ENCODE assay signal across 11 cellular contexts in genomic region chr1:44293761-44294315, GRCh38.
DNase-seq lines count a peak whose midpoint lies in the region; TF ChIP-seq lines count a peak whose summit lies in the region.
"Had no signal": no experiment of that assay in that cellular context is flagged by ENCODE, and none has a peak within 500 bp of the region (broad histone marks: within the 10 kb centered on the region; RNA-seq: fewer than 3 reads in every experiment).

No MANE protein-coding gene starts in this region.

- peaks cover 0 to 8% (median 0%) of the 10 kb centered on the region in 11 experiments; a peak in 6 of 22 replicates for H4K20me1 ChIP-seq in BLaER1 treated with 17β-estradiol and CSF1 and Interleukin-3, amounts not matched to agents 10 nM and 100 nM

- H3K36me3 ChIP-seq in BLaER1 treated with 17β-estradiol and CSF1 and Interleukin-3, amounts not matched to agents 10 nM and 100 nM = peaks cover 49 to 100% (median 87%) of the 10 kb centered on the region in 11 experiments
- H3K36me3 ChIP-seq in liver (ENCODE audit: control insufficient read depth in 4 of 4, insufficient read depth in 3 of 4, low read depth in 1 of 4, low read length in 3 of 4) = peaks cover 0 to 5% (median 0%) of the 10 kb centered on the region in 4 donors
- H3K36me3 ChIP-seq: ovary had no signal

- peak overlapping the region in 7 of 11 experiments; percentile 11 to 54 (median 37); a peak in 8 of 22 replicates for H3K4me2 ChIP-seq in BLaER1 treated with 17β-estradiol and CSF1 and Interleukin-3, amounts not matched to agents 10 nM and 100 nM

- peak overlapping the region in 4 of 5 experiments; percentile 41 to 85 (median 70) for H3K27ac Mint-ChIP-seq in brain
- no peak overlapping the region for H3K27ac Mint-ChIP-seq in activated CD4-positive, alpha-beta memory T cell treated with anti-CD3 and anti-CD28 coated beads, Interleukin-2, amount 10 ng/mL, durations not matched to agents 7 days and 5 days
- no peak overlapping the region for H3K27ac Mint-ChIP-seq in activated T-helper 2 cell treated with anti-CD3 and anti-CD28 coated beads, Interferon-gamma antibody, Interleukin-2, Interleukin-4, amounts not matched to agents 10 μg/mL and 5 μg/mL and 100 μg/mL, durations not matched to agents 14 hours and 24 hours and 36 hours
- H3K27ac Mint-ChIP-seq: activated CD4-positive, alpha-beta T cell treated with anti-CD3 and anti-CD28 coated beads, Interleukin-2, amount 10 ng/mL, durations not matched to agents 24 days and 14 days had no signal

- CTCF ChIA-PET in activated CD4-positive, alpha-beta memory T cell treated with anti-CD3 and anti-CD28 coated beads, Interleukin-2, amount 10 ng/mL, durations not matched to agents 7 days and 5 days (lab: Charles Lee) = no interaction called here

- H3K27me3 Mint-ChIP-seq in brain = no peaks in the 10 kb centered on the region
- no peaks in the 10 kb centered on the region for H3K27me3 Mint-ChIP-seq in activated CD4-positive, alpha-beta memory T cell treated with anti-CD3 and anti-CD28 coated beads, Interleukin-2, amount 10 ng/mL, durations not matched to agents 7 days and 5 days
- H3K27me3 Mint-ChIP-seq in activated T-helper 2 cell treated with anti-CD3 and anti-CD28 coated beads, Interferon-gamma antibody, Interleukin-2, Interleukin-4, amounts not matched to agents 10 μg/mL and 5 μg/mL and 100 μg/mL, durations not matched to agents 14 hours and 24 hours and 36 hours (ENCODE audit: low read depth) = no peaks in the 10 kb centered on the region
- H3K27me3 Mint-ChIP-seq: activated CD4-positive, alpha-beta T cell treated with anti-CD3 and anti-CD28 coated beads, Interleukin-2, amount 10 ng/mL, durations not matched to agents 24 days and 14 days had no signal

- no peaks in the 10 kb centered on the region for H3K9me3 ChIP-seq in BLaER1 treated with 17β-estradiol and CSF1 and Interleukin-3, amounts not matched to agents 10 nM and 100 nM (replicated peaks in 1 of 11)
- no peaks in the 10 kb centered on the region for H3K9me3 ChIP-seq in liver (ENCODE audit: control insufficient read depth in 4 of 4, low read length in 3 of 4)
- H3K9me3 ChIP-seq: ovary had no signal

- peaks cover 0 to 23% (median 17%) of the 10 kb centered on the region in 10 experiments; a peak in 12 of 20 replicates for H3K4me1 ChIP-seq in BLaER1 treated with 17β-estradiol and CSF1 and Interleukin-3, amounts not matched to agents 10 nM and 100 nM
- H3K4me1 ChIP-seq in liver (ENCODE audit: control insufficient read depth in 4 of 4, insufficient read depth in 4 of 4, low read length in 3 of 4) = peaks cover 11 to 44% (median 37%) of the 10 kb centered on the region in 4 donors

- no peaks in the 10 kb centered on the region for H3K9me3 Mint-ChIP-seq in brain
- H3K9me3 Mint-ChIP-seq in activated CD4-positive, alpha-beta memory T cell treated with anti-CD3 and anti-CD28 coated beads, Interleukin-2, amount 10 ng/mL, durations not matched to agents 7 days and 5 days = no peaks in the 10 kb centered on the region
- H3K9me3 Mint-ChIP-seq in activated T-helper 2 cell treated with anti-CD3 and anti-CD28 coated beads, Interferon-gamma antibody, Interleukin-2, Interleukin-4, amounts not matched to agents 10 μg/mL and 5 μg/mL and 100 μg/mL, durations not matched to agents 14 hours and 24 hours and 36 hours = no peaks in the 10 kb centered on the region
- H3K9me3 Mint-ChIP-seq: activated CD4-positive, alpha-beta T cell treated with anti-CD3 and anti-CD28 coated beads, Interleukin-2, amount 10 ng/mL, durations not matched to agents 24 days and 14 days had no signal

- DNase-seq in NCI-H1092 (lab: John Stamatoyannopoulos, UW) (peak; percentile 90), activated T-cell treated with anti-CD3 and anti-CD28 coated beads for 4 hours (no peak), SK-N-DZ (ENCODE audit: low spot score) (no peak)
- no peak for DNase-seq in activated CD4-positive, alpha-beta memory T cell treated with anti-CD3 and anti-CD28 coated beads, Interleukin-2, amount 10 ng/mL, durations not matched to agents 7 days and 5 days
- no peak for DNase-seq in activated T-helper 2 cell treated with anti-CD3 and anti-CD28 coated beads, Interferon-gamma antibody, Interleukin-2, Interleukin-4, amounts not matched to agents 10 μg/mL and 5 μg/mL and 100 μg/mL, durations not matched to agents 14 hours and 24 hours and 36 hours (ENCODE audit: low spot score)
- DNase-seq: activated CD4-positive, alpha-beta T cell treated with anti-CD3 and anti-CD28 coated beads, Interleukin-2, amount 10 ng/mL, durations not matched to agents 24 days and 14 days; activated effector memory CD4-positive, alpha-beta T cell treated with Interleukin-2 at 50 U/mL for 16 hours had no signal

- WGBS in liver = 29% methylated on average over 9 of the region's 9 CpGs

- H3K9ac ChIP-seq in BLaER1 treated with 17β-estradiol and CSF1 and Interleukin-3, amounts not matched to agents 10 nM and 100 nM = no peak overlapping the region
- H3K9ac ChIP-seq in liver (ENCODE audit: low read depth in 1 of 2, low read length in 2 of 2) = no peak overlapping the region

- TF ChIP-seq CTCF in brain (conservative IDR thresholded peaks at IDR 0.05) = no peak
- TF ChIP-seq CTCF in liver (IDR thresholded peaks at IDR 0.05; ENCODE audit: low read depth, low read length, missing input control) = peak; percentile 35

- peaks cover 56% of the 10 kb centered on the region for H3K36me3 Mint-ChIP-seq in brain
- H3K36me3 Mint-ChIP-seq in activated CD4-positive, alpha-beta memory T cell treated with anti-CD3 and anti-CD28 coated beads, Interleukin-2, amount 10 ng/mL, durations not matched to agents 7 days and 5 days (ENCODE audit: low read depth) = no peaks in the 10 kb centered on the region
- H3K36me3 Mint-ChIP-seq in activated T-helper 2 cell treated with anti-CD3 and anti-CD28 coated beads, Interferon-gamma antibody, Interleukin-2, Interleukin-4, amounts not matched to agents 10 μg/mL and 5 μg/mL and 100 μg/mL, durations not matched to agents 14 hours and 24 hours and 36 hours (ENCODE audit: low read depth) = peaks cover 14% of the 10 kb centered on the region

- intact Hi-C loops in activated T-helper 2 cell treated with anti-CD3 and anti-CD28 coated beads, Interferon-gamma antibody, Interleukin-2, Interleukin-4, amounts not matched to agents 10 μg/mL and 5 μg/mL and 100 μg/mL, durations not matched to agents 14 hours and 24 hours and 36 hours (cut with micrococcal nuclease) = no loop called here

- no peak overlapping the region for H3K4me3 ChIP-seq in BLaER1 treated with 17β-estradiol and CSF1 and Interleukin-3, amounts not matched to agents 10 nM and 100 nM
- no peak overlapping the region for H3K4me3 ChIP-seq in liver (ENCODE audit: low read depth in 1 of 3, low read length in 3 of 3)
- H3K4me3 ChIP-seq: ovary had no signal

- H3K4me3 Mint-ChIP-seq in brain = no peak overlapping the region
- H3K4me3 Mint-ChIP-seq in activated CD4-positive, alpha-beta memory T cell treated with anti-CD3 and anti-CD28 coated beads, Interleukin-2, amount 10 ng/mL, durations not matched to agents 7 days and 5 days = no peak overlapping the region
- no peak overlapping the region for H3K4me3 Mint-ChIP-seq in activated T-helper 2 cell treated with anti-CD3 and anti-CD28 coated beads, Interferon-gamma antibody, Interleukin-2, Interleukin-4, amounts not matched to agents 10 μg/mL and 5 μg/mL and 100 μg/mL, durations not matched to agents 14 hours and 24 hours and 36 hours (ENCODE audit: low read depth)
- H3K4me3 Mint-ChIP-seq: activated CD4-positive, alpha-beta T cell treated with anti-CD3 and anti-CD28 coated beads, Interleukin-2, amount 10 ng/mL, durations not matched to agents 24 days and 14 days had no signal

- TF ChIP-seq RAD21 in liver (IDR thresholded peaks at IDR 0.05) = peak; percentile 66 to 70

- no peaks in the 10 kb centered on the region for H3K27me3 ChIP-seq in BLaER1 treated with 17β-estradiol and CSF1 and Interleukin-3, amounts not matched to agents 10 nM and 100 nM
- H3K27me3 ChIP-seq in liver (ENCODE audit: control insufficient read depth in 4 of 4, insufficient read depth in 4 of 4, low read length in 3 of 4) = no peaks in the 10 kb centered on the region
- H3K27me3 ChIP-seq: ovary had no signal

- H3K27ac ChIP-seq in BLaER1 treated with 17β-estradiol and CSF1 and Interleukin-3, amounts not matched to agents 10 nM and 100 nM = no peak overlapping the region
- peak overlapping the region; percentile 53 to 71 for H3K27ac ChIP-seq in liver (ENCODE audit: low read depth in 1 of 2, low read length in 2 of 2)
- H3K27ac ChIP-seq: ovary had no signal

- POLR2A ChIA-PET in activated CD4-positive, alpha-beta memory T cell treated with anti-CD3 and anti-CD28 coated beads, Interleukin-2, amount 10 ng/mL, durations not matched to agents 7 days and 5 days (lab: Charles Lee) = no interaction called here

- H3K4me1 Mint-ChIP-seq in brain = peaks cover 74% of the 10 kb centered on the region
- H3K4me1 Mint-ChIP-seq in activated CD4-positive, alpha-beta memory T cell treated with anti-CD3 and anti-CD28 coated beads, Interleukin-2, amount 10 ng/mL, durations not matched to agents 7 days and 5 days = no peaks in the 10 kb centered on the region
- no peaks in the 10 kb centered on the region for H3K4me1 Mint-ChIP-seq in activated T-helper 2 cell treated with anti-CD3 and anti-CD28 coated beads, Interferon-gamma antibody, Interleukin-2, Interleukin-4, amounts not matched to agents 10 μg/mL and 5 μg/mL and 100 μg/mL, durations not matched to agents 14 hours and 24 hours and 36 hours (ENCODE audit: low read depth)
- H3K4me1 Mint-ChIP-seq: activated CD4-positive, alpha-beta T cell treated with anti-CD3 and anti-CD28 coated beads, Interleukin-2, amount 10 ng/mL, durations not matched to agents 24 days and 14 days had no signal

TF ChIP-seq in liver, 16 proteins besides CTCF, POLR2A, EP300 and RAD21 (continues in another document):
- TF ChIP-seq RXRA (IDR thresholded peaks at IDR 0.05) = peak; percentile 90 to 93
- TF ChIP-seq TAF1 (conservative IDR thresholded peaks at IDR 0.05) = no peak
- TF ChIP-seq SP1 (IDR thresholded peaks at IDR 0.05) = peak; percentile 85
- peak; percentile 90 for TF ChIP-seq YY1 (IDR thresholded peaks at IDR 0.05)
- TF ChIP-seq HNF4A (conservative IDR thresholded peaks at IDR 0.05) = peak; percentile 70 to 84
- peak; percentile 56 for TF ChIP-seq FOXA2 (IDR thresholded peaks at IDR 0.05)
- TF ChIP-seq HNF4G (IDR thresholded peaks at IDR 0.05) = no peak
- no peak for TF ChIP-seq FOXA1 (IDR thresholded peaks at IDR 0.05)
- TF ChIP-seq NR2F2 (IDR thresholded peaks at IDR 0.05) = peak; percentile 48
- peak in 1 of 2 donors; percentile 89 for TF ChIP-seq JUND (IDR thresholded peaks at IDR 0.05)
- TF ChIP-seq GABPA (IDR thresholded peaks at IDR 0.05 in 1 of 2, conservative IDR thresholded peaks at IDR 0.05 in 1 of 2) = peak in 1 of 2 donors; percentile 32
- TF ChIP-seq ATF3 (IDR thresholded peaks at IDR 0.05) = no peak

Comparison
In these comparisons a context has a peak if more than half of its experiments do, and no peak if none do; other contexts are left out.
1. H3K27ac ChIP-seq: peak in liver (2 of 2); none in BLaER1 treated with 17β-estradiol and CSF1 and Interleukin-3, amounts not matched to agents 10 nM and 100 nM (0 of 11).
2. H3K27ac Mint-ChIP-seq: peak in brain (4 of 5); none in activated CD4-positive, alpha-beta memory T cell treated with anti-CD3 and anti-CD28 coated beads, Interleukin-2, amount 10 ng/mL, durations not matched to agents 7 days and 5 days (single experiment) and activated T-helper 2 cell treated with anti-CD3 and anti-CD28 coated beads, Interferon-gamma antibody, Interleukin-2, Interleukin-4, amounts not matched to agents 10 μg/mL and 5 μg/mL and 100 μg/mL, durations not matched to agents 14 hours and 24 hours and 36 hours (single experiment).